ENCODE assay signal across 9 cellular contexts in the genomic region with DNA sequence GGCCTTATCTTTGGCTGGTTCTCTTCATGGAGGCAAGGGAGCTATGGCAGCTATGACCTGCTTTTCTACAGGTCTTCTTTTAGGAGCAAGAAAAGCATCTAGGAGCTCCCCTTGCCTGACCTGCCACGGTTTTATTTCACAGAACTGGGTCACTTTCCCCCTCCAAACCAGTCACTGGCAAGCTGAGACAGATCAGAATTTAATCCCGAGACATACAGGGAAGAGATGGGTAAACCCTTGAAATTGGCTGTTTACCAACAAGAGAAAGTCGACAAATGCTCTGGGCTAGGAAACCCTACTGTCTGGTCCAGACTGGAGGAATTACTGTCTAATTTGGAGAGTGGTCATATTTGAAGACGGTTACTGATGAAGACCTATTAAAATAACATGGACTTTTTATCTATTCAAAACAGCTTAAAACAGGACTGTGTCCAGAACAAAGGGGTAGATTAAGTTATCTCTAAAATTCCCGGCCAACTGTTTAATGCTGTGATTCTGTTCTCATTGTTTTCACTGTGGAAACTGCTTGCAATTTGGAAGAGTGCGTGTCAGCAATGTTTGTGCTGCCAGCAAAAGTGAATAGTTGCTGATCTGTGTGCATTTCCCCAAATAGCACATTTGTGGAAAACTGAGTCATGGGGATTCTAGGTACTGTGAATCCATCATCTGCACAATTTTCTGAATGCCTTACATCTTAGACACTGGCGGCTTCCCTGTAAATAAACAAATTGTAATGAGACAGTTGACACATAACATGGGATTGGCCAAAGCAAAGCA.
DNase-seq lines count a peak whose midpoint lies in the region; FAIRE-seq and TF ChIP-seq lines count a peak whose summit lies in the region.
"Had no signal": no experiment of that assay in that cellular context is flagged by ENCODE, and none has a peak within 500 bp of the region (broad histone marks: within the 10 kb centered on the region; RNA-seq: fewer than 3 reads in every experiment).

No MANE protein-coding gene starts in this region.

- H3K27ac ChIP-seq in mammary epithelial cell (ENCODE audit: insufficient read depth, low read depth, low read length) (no peak overlapping the region), skeletal muscle tissue (ENCODE audit: low read depth, low read length) (peak overlapping the region; percentile 45), SJCRH30 (no peak overlapping the region)
- H3K27ac ChIP-seq: neutrophil had no signal

- intact Hi-C loops in mammary epithelial cell (cut with micrococcal nuclease), result no loop called here

- peak; percentile 13 for FAIRE-seq in islet of Langerhans (lab: Jason Lieb, UNC)

- CTCF ChIA-PET in mammary epithelial cell (lab: Charles Lee; ENCODE audit: low non-redundant PET), result interaction anchor here (0.6 kb wide), 1 partner anchor 413 kb away, joined by 9 read pairs; no protein-coding TSS in a partner anchor

- H3K4me3 ChIP-seq in mammary epithelial cell (replicated peaks in 1 of 3; ENCODE audit: insufficient read depth in 1 of 3, low read depth in 2 of 3, low read length in 3 of 3) (no peak overlapping the region), skeletal muscle tissue (ENCODE audit: low read length in 3 of 3) (no peak overlapping the region), SJCRH30 (no peak overlapping the region)

- H2AFZ ChIP-seq in mammary epithelial cell (ENCODE audit: low read depth, low read length), result no peak overlapping the region

- H4K20me1 ChIP-seq in mammary epithelial cell (ENCODE audit: insufficient read depth, low read length), result no peaks in the 10 kb centered on the region

- H3K9ac ChIP-seq in mammary epithelial cell (ENCODE audit: insufficient read depth, low read length), result no peak overlapping the region
- no peak overlapping the region for H3K9ac ChIP-seq in skeletal muscle tissue (ENCODE audit: low read depth in 1 of 3, low read length in 3 of 3)

- no peaks in the 10 kb centered on the region for H3K79me2 ChIP-seq in mammary epithelial cell (ENCODE audit: insufficient read depth, low read length)

- WGBS in mammary epithelial cell (ENCODE audit: low coverage, missing lambda C conversion rate), result 71% methylated on average over 7 of the region's 7 CpGs

- no peaks in the 10 kb centered on the region for H3K9me3 ChIP-seq in mammary epithelial cell (replicated peaks; ENCODE audit: insufficient read depth, low read length)
- H3K9me3 ChIP-seq in skeletal muscle tissue (ENCODE audit: control insufficient read depth in 3 of 3, low read length in 3 of 3), result no peaks in the 10 kb centered on the region
- no peaks in the 10 kb centered on the region for H3K9me3 ChIP-seq in SJCRH30 (replicated peaks)
- H3K9me3 ChIP-seq: neutrophil had no signal

- H3K4me2 ChIP-seq in mammary epithelial cell (ENCODE audit: insufficient read depth, low read depth, low read length), result no peak overlapping the region

- dilution Hi-C loops in mammary epithelial cell (cut with HindIII; ENCODE audit: low sequenced_read_pairs), result no loop called here

- no peak for TF ChIP-seq CTCF in mammary epithelial cell (conservative IDR thresholded peaks at IDR 0.05 in 1 of 2, IDR thresholded peaks at IDR 0.05 in 1 of 2; ENCODE audit: extremely low read depth in 1 of 2, insufficient read depth in 1 of 2, low read depth in 1 of 2, low read length in 2 of 2)

- H3K36me3 ChIP-seq in mammary epithelial cell (ENCODE audit: insufficient read depth, low read length) (no peaks in the 10 kb centered on the region), skeletal muscle tissue (ENCODE audit: control insufficient read depth in 3 of 3, insufficient read depth in 3 of 3, low read length in 3 of 3) (no peaks in the 10 kb centered on the region), SJCRH30 (no peaks in the 10 kb centered on the region)
- H3K36me3 ChIP-seq: neutrophil had no signal

- in situ Hi-C loops in mammary epithelial cell (cut with MboI; ENCODE audit: low sequenced_read_pairs in 2 of 2), result no loop called here

- H3K27me3 ChIP-seq in mammary epithelial cell (ENCODE audit: insufficient read depth, low read length) (no peaks in the 10 kb centered on the region), skeletal muscle tissue (ENCODE audit: control insufficient read depth in 3 of 3, insufficient read depth in 3 of 3, low read length in 3 of 3) (no peaks in the 10 kb centered on the region), SJCRH30 (no peaks in the 10 kb centered on the region)
- H3K27me3 ChIP-seq: neutrophil had no signal

- peak; percentile 62 for DNase-seq in HS-27A (ENCODE audit: low read depth)
- DNase-seq in mammary epithelial cell, result peak; percentile 21
- DNase-seq in SHP77 treated with DMSO at 0.1 percent for 48 hours (lab: John Stamatoyannopoulos, UW), result no peak
- DNase-seq in Kasumi-1 (lab: John Stamatoyannopoulos, UW), result no peak
- no peak for DNase-seq in COLO829 (ENCODE audit: low spot score)
- no peak for DNase-seq in SJCRH30

- BruUV-seq in mammary epithelial cell (replicated peaks; lab: Mats Ljungman, UMichigan), result no TSS peak

- H3K4me1 ChIP-seq in mammary epithelial cell (ENCODE audit: insufficient read depth, low read length), result no peaks in the 10 kb centered on the region
- H3K4me1 ChIP-seq in skeletal muscle tissue (ENCODE audit: control insufficient read depth in 3 of 3, insufficient read depth in 3 of 3, low read length in 3 of 3), result peaks cover 0 to 6% (median 0%) of the 10 kb centered on the region in 3 donors
- H3K4me1 ChIP-seq in SJCRH30, result no peaks in the 10 kb centered on the region

Comparison
In these comparisons a context has a peak if more than half of its experiments do, and no peak if none do; other contexts are left out.
1. DNase-seq: peak in HS-27A (single experiment) and mammary epithelial cell (single experiment); none in SHP77 treated with DMSO at 0.1 percent for 48 hours (single experiment), Kasumi-1 (0 of 2), COLO829 (single experiment) and SJCRH30 (0 of 2).